ENCODE assay signal across 1 cellular context in the genomic region with DNA sequence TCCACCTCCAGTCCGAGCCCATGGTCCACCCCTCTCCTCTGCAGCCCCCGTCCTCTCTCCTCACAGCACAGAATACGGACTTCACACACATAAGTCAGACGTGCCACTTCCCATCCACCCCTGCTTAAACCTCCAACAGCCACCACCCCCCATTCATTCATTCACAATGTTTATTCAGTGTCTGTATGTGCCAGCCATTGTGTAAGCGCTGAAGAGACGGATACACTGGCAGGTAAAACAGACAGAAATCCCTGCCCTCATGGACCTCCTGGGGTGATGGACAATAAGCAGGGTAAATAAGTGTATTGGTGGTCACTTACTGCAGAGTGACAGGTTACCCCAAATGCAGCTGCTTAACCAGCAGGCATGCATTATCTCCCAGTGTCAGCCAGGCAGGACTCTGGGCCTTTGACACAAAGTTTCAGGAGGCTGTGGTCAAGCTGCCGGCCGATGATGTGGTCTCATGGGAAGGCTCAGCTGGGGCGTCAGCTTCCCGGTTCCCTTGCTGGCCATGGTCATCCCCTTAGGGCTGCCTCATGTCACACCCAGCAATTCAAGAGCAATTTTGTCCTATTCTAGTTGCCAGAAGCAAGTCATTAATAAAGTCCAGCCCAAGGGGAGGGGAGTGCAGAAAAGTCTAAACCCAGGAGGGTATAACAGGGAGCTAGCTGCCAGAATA.
TF ChIP-seq lines count a peak whose summit lies in the region.

No MANE protein-coding gene starts in this region.

TF ChIP-seq in Ishikawa, 13 proteins besides CTCF, POLR2A, EP300 and RAD21:
- no peak for TF ChIP-seq YY1 (IDR thresholded peaks at IDR 0.05; ENCODE audit: low read depth)
- peak; percentile 46; the same call in 1 of the 2 replicates for TF ChIP-seq NFIC (IDR thresholded peaks at IDR 0.05)
- TF ChIP-seq TCF12 (IDR thresholded peaks at IDR 0.05; ENCODE audit: low read depth) = peak; percentile 34; the same call in 1 of the 2 replicates
- TF ChIP-seq ZBTB7A (IDR thresholded peaks at IDR 0.05; ENCODE audit: low read depth) = no peak
- peak; percentile 9; the same call in 1 of the 2 replicates for TF ChIP-seq USF1 (IDR thresholded peaks at IDR 0.05)
